In the genomic region with DNA sequence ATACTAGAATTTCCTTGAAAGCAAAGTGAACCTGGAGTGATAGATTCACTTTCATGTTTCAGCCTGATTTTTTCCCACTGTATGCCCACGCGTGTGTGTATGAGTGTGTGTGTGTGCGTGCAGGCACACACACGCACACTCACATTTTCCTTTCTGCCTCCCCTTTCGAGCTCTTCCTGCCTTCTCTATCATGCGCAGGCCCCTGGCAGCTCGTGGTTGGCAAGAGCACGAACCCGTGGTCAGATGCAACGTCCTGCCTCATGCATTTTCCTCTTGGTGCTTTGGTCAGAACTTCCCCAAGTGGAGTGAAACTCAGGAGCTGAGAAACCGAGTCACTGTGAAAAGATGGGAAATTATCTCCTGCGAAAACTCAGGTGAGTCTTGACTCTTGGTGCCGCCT, we compare ENCODE assay signal across 23 cellular contexts. TPM values are rescaled to one million over a fixed set of nuclear protein-coding genes. Genes with fewer than 3 reads are reported as not detected.
DNase-seq lines count a peak whose midpoint lies in the region; ATAC-seq, FAIRE-seq and TF ChIP-seq lines count a peak whose summit lies in the region.
"Had no signal": no experiment of that assay in that cellular context is flagged by ENCODE, and none has a peak within 500 bp of the region (broad histone marks: within the 10 kb centered on the region; RNA-seq: fewer than 3 reads in every experiment).

Gene GCSAML, plus strand, starts transcription at position 288 of the 400 bp plus-strand sequence. Its CDS starts 58 bp downstream, at position 346.

- H3K27me3 ChIP-seq in H1 (replicated peaks in 1 of 4; ENCODE audit: control insufficient read depth in 3 of 4, extremely low read depth in 1 of 4, insufficient read depth in 3 of 4, low read length in 3 of 4): no peaks in the 10 kb centered on the region
- H3K27me3 ChIP-seq in breast epithelium: no peaks in the 10 kb centered on the region
- H3K27me3 ChIP-seq: esophagus squamous epithelium, right atrium auricular region, testis had no signal

- H2BK20ac ChIP-seq in H1 (ENCODE audit: low read length): no peak within 1 kb of the TSS

- H3K36me3 ChIP-seq in H1 (ENCODE audit: control insufficient read depth in 2 of 4, insufficient read depth in 4 of 4, low read length in 3 of 4) (no peaks in the 10 kb centered on the region), breast epithelium (no peaks in the 10 kb centered on the region)
- H3K36me3 ChIP-seq: esophagus squamous epithelium, HAP-1, right atrium auricular region had no signal

- H3K27ac ChIP-seq in H1 (ENCODE audit: low read depth, low read length) (no peak within 1 kb of the TSS), breast epithelium (no peak within 1 kb of the TSS)
- H3K27ac ChIP-seq: esophagus squamous epithelium, right atrium auricular region, testis had no signal

- no peak within 1 kb of the TSS for H3K4me2 ChIP-seq in H1 (ENCODE audit: insufficient read depth in 1 of 2, low read depth in 2 of 2, low read length in 2 of 2)

- no peak within 1 kb of the TSS for H2AFZ ChIP-seq in H1 (ENCODE audit: low read length)

- DNase-seq in stimulated activated CD4-positive, alpha-beta T cell treated with anti-CD3 and anti-CD28 coated beads, Interleukin-15, amount 100 ng/mL, for 24 hours: peak; percentile 47
- no peak for DNase-seq in stimulated activated CD4-positive, alpha-beta T cell treated with anti-CD3 and anti-CD28 coated beads, Interleukin-4, amount 100 ng/mL, for 1 hour
- DNase-seq in OCI-M1 (lab: John Stamatoyannopoulos, UW): peak; percentile 88
- no peak for DNase-seq in H1 (ENCODE audit: low read depth in 1 of 2, low spot score in 2 of 2)
- DNase-seq in breast epithelium (ENCODE audit: low spot score in 2 of 2): no peak
- DNase-seq: activated naive CD4-positive, alpha-beta T cell treated with anti-CD3 and anti-CD28 coated beads, Interleukin-2, amount 10 ng/mL, durations not matched to agents 7 days and 5 days; CD4-positive, alpha-beta memory T cell; cerebellar nuclear complex; DMS53; effector CD8-positive, alpha-beta T cell; esophagus squamous epithelium; NCI-H1092; NCI-H2107; NCI-H524; testis had no signal

- H2BK120ac ChIP-seq in H1 (replicated peaks; ENCODE audit: low read depth, low read length): no peak within 1 kb of the TSS

- H4K91ac ChIP-seq in H1 (replicated peaks; ENCODE audit: insufficient read length, low read length): peak within 1 kb of the TSS; percentile 25

- H3K23ac ChIP-seq in H1 (ENCODE audit: insufficient read length): no peak within 1 kb of the TSS

- no peak within 1 kb of the TSS for H4K5ac ChIP-seq in H1 (ENCODE audit: insufficient read length, low read depth, low read length)

- no peak within 1 kb of the TSS for H2AK5ac ChIP-seq in H1 (ENCODE audit: low read depth, low read length)

- H3K4me3 ChIP-seq in H1 (ENCODE audit: extremely low read depth in 1 of 4, insufficient read depth in 2 of 4, low read depth in 3 of 4, low read length in 4 of 4): no peak within 1 kb of the TSS
- H3K4me3 ChIP-seq in breast epithelium: no peak within 1 kb of the TSS
- H3K4me3 ChIP-seq: esophagus squamous epithelium, HAP-1, right atrium auricular region, testis had no signal

- no peak for TF ChIP-seq RAD21 in H1 (IDR thresholded peaks at IDR 0.05 in 1 of 2, conservative IDR thresholded peaks at IDR 0.05 in 1 of 2; ENCODE audit: low read depth in 2 of 2, low read length in 2 of 2)

- no peak within 1 kb of the TSS for H3K9ac ChIP-seq in H1 (replicated peaks in 1 of 4; ENCODE audit: extremely low read depth in 1 of 4, low read depth in 3 of 4, low read length in 3 of 4)

- H3K56ac ChIP-seq in H1 (replicated peaks; ENCODE audit: insufficient read length, low read depth, low read length): no peak within 1 kb of the TSS

- 0 out of 2 replicates have a peak within 1 kb of the TSS, but pooled peaks have one; percentile 45 for H2BK5ac ChIP-seq in H1 (ENCODE audit: low read depth, low read length)

- intact Hi-C loops in breast epithelium (cut with DNase I; ENCODE audit: low total_unique reads): loop anchor here (10.0 kb wide), 1 partner anchor 1274 kb away; no protein-coding TSS in a partner anchor

- no peaks in the 10 kb centered on the region for H3K23me2 ChIP-seq in H1 (ENCODE audit: low read depth, low read length)

- H2BK12ac ChIP-seq in H1 (ENCODE audit: low read depth, low read length): peak within 1 kb of the TSS; percentile 30; the same call in 1 of the 2 replicates

- CTCF ChIA-PET in H1 (lab: Charles Lee; ENCODE audit: partially characterized antibody): interaction anchor here (0.6 to 0.8 kb wide), 2 partner anchors 159 to 1242 kb away, joined by 3 to 4 read pairs; no protein-coding TSS in a partner anchor

- H3K4me1 ChIP-seq in H1 (replicated peaks in 1 of 4; ENCODE audit: control insufficient read depth in 3 of 4, insufficient read depth in 4 of 4, low read length in 3 of 4) (no peaks in the 10 kb centered on the region; a peak in 2 of 7 replicates), breast epithelium (no peaks in the 10 kb centered on the region)
- H3K4me1 ChIP-seq: esophagus squamous epithelium, HAP-1, right atrium auricular region, testis had no signal

- H4K8ac ChIP-seq in H1 (ENCODE audit: extremely low read depth, insufficient read depth, low read length): no peak within 1 kb of the TSS

- TF ChIP-seq EP300 in H1 (IDR thresholded peaks at IDR 0.05; ENCODE audit: borderline replicate concordance in 1 of 2, low read depth in 2 of 2, low read length in 2 of 2): no peak

- no peak within 1 kb of the TSS for H2BK15ac ChIP-seq in H1 (ENCODE audit: low read length)

- no peak within 1 kb of the TSS for H3K18ac ChIP-seq in H1 (ENCODE audit: extremely low read depth, low read length)

- peaks cover 16 to 46% of the 10 kb centered on the region in 2 experiments for H3K9me3 ChIP-seq in H1 (ENCODE audit: insufficient read depth in 2 of 2, low read depth in 1 of 2, low read length in 1 of 2)
- no peaks in the 10 kb centered on the region for H3K9me3 ChIP-seq in breast epithelium
- H3K9me3 ChIP-seq: esophagus squamous epithelium, HAP-1, right atrium auricular region, testis had no signal

- no peak within 1 kb of the TSS for H3K4ac ChIP-seq in H1 (replicated peaks; ENCODE audit: insufficient read length, low read depth, low read length)

- POLR2A ChIA-PET in H1 (lab: Charles Lee; ENCODE audit: partially characterized antibody): no interaction called here

- no peak within 1 kb of the TSS for H3K14ac ChIP-seq in H1 (ENCODE audit: insufficient read length)

- TF ChIP-seq CTCF in H1 (IDR thresholded peaks at IDR 0.05; ENCODE audit: control extremely low read depth in 1 of 3, insufficient read depth in 1 of 3, low read depth in 1 of 3, low read length in 3 of 3): no peak
- TF ChIP-seq CTCF in breast epithelium (IDR thresholded peaks at IDR 0.05): no peak

- no peaks in the 10 kb centered on the region for H4K20me1 ChIP-seq in H1 (replicated peaks in 1 of 2; ENCODE audit: control insufficient read depth in 1 of 2, insufficient read depth in 2 of 2, low read length in 2 of 2)

- no peaks in the 10 kb centered on the region for H3K79me1 ChIP-seq in H1 (ENCODE audit: low read depth, low read length)

- WGBS in H1 (ENCODE audit: extremely low coverage in 1 of 2, insufficient coverage in 1 of 2, insufficient read length in 1 of 2, insufficient replicate concordance in 2 of 2, low coverage in 1 of 2, low lambda C conversion rate in 2 of 2, missing lambda C conversion rate in 1 of 2), 2 experiments: 90% methylated on average over 12 of the region's 13 CpGs; no CpG with 5 or more reads in 1 of the 2 experiments

- TF ChIP-seq POLR2A in H1 (IDR thresholded peaks at IDR 0.05; ENCODE audit: control extremely low read depth in 1 of 2, low read depth in 2 of 2, low read length in 2 of 2) (no peak), breast epithelium (IDR thresholded peaks at IDR 0.05) (no peak)

- no peaks in the 10 kb centered on the region for H3K79me2 ChIP-seq in H1 (ENCODE audit: control insufficient read depth in 1 of 2, insufficient read depth in 2 of 2, low read length in 2 of 2)

- FAIRE-seq in H1 (lab: Jason Lieb, UNC): no peak

- ATAC-seq in GM19397 (IDR thresholded peaks at IDR 0.05; ENCODE audit: unreplicated experiment) (no peak), GM21423 (IDR thresholded peaks at IDR 0.05; ENCODE audit: unreplicated experiment) (no peak)

TF ChIP-seq in H1, 55 proteins besides CTCF, POLR2A, EP300 and RAD21:
- no peak for TF ChIP-seq CBX8 (IDR thresholded peaks at IDR 0.05; ENCODE audit: borderline replicate concordance, low read depth, low read length)
- no peak for TF ChIP-seq ZNF274 (IDR thresholded peaks at IDR 0.05; ENCODE audit: borderline replicate concordance, extremely low read depth, low read length)
- no peak for TF ChIP-seq BACH1 (IDR thresholded peaks at IDR 0.05; ENCODE audit: low read length)
- TF ChIP-seq, protein P1, sequence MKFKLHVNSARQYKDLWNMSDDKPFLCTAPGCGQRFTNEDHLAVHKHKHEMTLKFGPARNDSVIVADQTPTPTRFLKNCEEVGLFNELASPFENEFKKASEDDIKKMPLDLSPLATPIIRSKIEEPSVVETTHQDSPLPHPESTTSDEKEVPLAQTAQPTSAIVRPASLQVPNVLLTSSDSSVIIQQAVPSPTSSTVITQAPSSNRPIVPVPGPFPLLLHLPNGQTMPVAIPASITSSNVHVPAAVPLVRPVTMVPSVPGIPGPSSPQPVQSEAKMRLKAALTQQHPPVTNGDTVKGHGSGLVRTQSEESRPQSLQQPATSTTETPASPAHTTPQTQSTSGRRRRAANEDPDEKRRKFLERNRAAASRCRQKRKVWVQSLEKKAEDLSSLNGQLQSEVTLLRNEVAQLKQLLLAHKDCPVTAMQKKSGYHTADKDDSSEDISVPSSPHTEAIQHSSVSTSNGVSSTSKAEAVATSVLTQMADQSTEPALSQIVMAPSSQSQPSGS (IDR thresholded peaks at IDR 0.05; ENCODE audit: low read length): no peak
- TF ChIP-seq RXRA (IDR thresholded peaks at IDR 0.05; ENCODE audit: insufficient read depth, low read depth, low read length): no peak
- TF ChIP-seq TEAD4 (IDR thresholded peaks at IDR 0.05; ENCODE audit: low read depth, low read length): no peak
- TF ChIP-seq CREB1 (IDR thresholded peaks at IDR 0.05): no peak
- TF ChIP-seq BCL11A (IDR thresholded peaks at IDR 0.05; ENCODE audit: low read depth in 2 of 2, low read length in 2 of 2): no peak
- no peak for TF ChIP-seq SIRT6 (IDR thresholded peaks at IDR 0.05; ENCODE audit: low read length)
- no peak for TF ChIP-seq TAF7 (optimal IDR thresholded peaks at IDR 0.05; ENCODE audit: borderline replicate concordance, low read depth, low read length)

RNA-seq across cellular contexts. Expression of gene GCSAML, which starts in this region (rescaled TPM):
- not detected in 2 replicates for total RNA-seq in H1 (2021; fragmentation: NEBNext Ultra II Directional; extraction: Animal tissue kit (Norgen Biotek cat#: 25700))
- polyA plus RNA-seq in H1 (2011; rRNA removed): not detected in 2 replicates
- polyA plus RNA-seq in H1 (2011; cell fraction: cytosol; rRNA removed): not detected
- not detected for polyA plus RNA-seq in H1 (2011; cell fraction: nucleus; rRNA removed)
- polyA plus RNA-seq in H1 (2012, experiment 1 of 2): not detected in 4 replicates
- not detected for polyA plus RNA-seq in H1 (2012, experiment 2 of 2)
- not detected for polyA plus RNA-seq in H1 (2013, experiment 1 of 2)
- not detected for polyA plus RNA-seq in H1 (2013, experiment 2 of 2)
- polyA minus RNA-seq in H1 (2011; rRNA and poly(A)+ RNA removed): not detected in 2 replicates
- not detected for polyA minus RNA-seq in H1 (2011; cell fraction: cytosol; rRNA and poly(A)+ RNA removed)
- not detected for polyA minus RNA-seq in H1 (2011; cell fraction: nucleus; rRNA and poly(A)+ RNA removed)
- 1 to 10 TPM in 1 of 3 donors, under 1 TPM in 1, not detected in 1; 0.15 to 1.3 TPM for total RNA-seq in breast epithelium
- total RNA-seq: CD4-positive, alpha-beta memory T cell; HT-29; myocyte; osteoblast; right atrium auricular region had no signal
- polyA plus RNA-seq: AG04450; CD4-positive, alpha-beta memory T cell had no signal

Comparison
In these comparisons a context has a peak if more than half of its experiments do, and no peak if none do; other contexts are left out.
1. DNase-seq: peak in stimulated activated CD4-positive, alpha-beta T cell treated with anti-CD3 and anti-CD28 coated beads, Interleukin-15, amount 100 ng/mL, for 24 hours (single experiment) and OCI-M1 (single experiment); none in stimulated activated CD4-positive, alpha-beta T cell treated with anti-CD3 and anti-CD28 coated beads, Interleukin-4, amount 100 ng/mL, for 1 hour (single experiment), H1 (0 of 2) and breast epithelium (0 of 2).